In genomic region chr10:43127447-43127846, GRCh38 we compare ENCODE assay signal across 18 cellular contexts. TPM values are rescaled to one million over a fixed set of nuclear protein-coding genes. Genes with fewer than 3 reads are reported as not detected.
A peak's percentile ranks its signal among the peaks of the same experiment; 100 is the strongest.
DNase-seq lines count a peak whose midpoint lies in the region; ATAC-seq and TF ChIP-seq lines count a peak whose summit lies in the region.
"Had no signal": no experiment of that assay in that cellular context is flagged by ENCODE, and none has a peak within 500 bp of the region (broad histone marks: within the 10 kb centered on the region; RNA-seq: fewer than 3 reads in every experiment).

No MANE protein-coding gene starts in this region.

- H3K4me1 ChIP-seq in OCI-LY3 (ENCODE audit: low read length), result peaks cover 14% of the 10 kb centered on the region
- H3K4me1 ChIP-seq: A549 had no signal

- no peaks in the 10 kb centered on the region for H3K36me3 ChIP-seq in OCI-LY3 (replicated peaks; ENCODE audit: low read depth, low read length)

- H3K27me3 Mint-ChIP-seq in activated CD4-positive, alpha-beta T cell treated with anti-CD3 and anti-CD28 coated beads, Interleukin-2, amount 10 ng/mL, durations not matched to agents 7 days and 5 days, result no peaks in the 10 kb centered on the region
- H3K27me3 Mint-ChIP-seq in dendritic cell treated with granulocyte-macrophage colony-stimulating factor and Interleukin-4, amounts not matched to agents 40 ng/mL and 50 ng/mL, for 4 days, result no peaks in the 10 kb centered on the region
- H3K27me3 Mint-ChIP-seq: activated CD4-positive, alpha-beta T cell treated with anti-CD3 and anti-CD28 coated beads for 36 hours; CD8-positive, alpha-beta memory T cell had no signal

- peaks cover 66% of the 10 kb centered on the region for H3K4me1 Mint-ChIP-seq in activated CD4-positive, alpha-beta T cell treated with anti-CD3 and anti-CD28 coated beads, Interleukin-2, amount 10 ng/mL, durations not matched to agents 7 days and 5 days
- peaks cover 86% of the 10 kb centered on the region for H3K4me1 Mint-ChIP-seq in dendritic cell treated with granulocyte-macrophage colony-stimulating factor and Interleukin-4, amounts not matched to agents 40 ng/mL and 50 ng/mL, for 4 days (ENCODE audit: low read depth)

- H3K9ac ChIP-seq in OCI-LY3 (ENCODE audit: low read length), result no peak overlapping the region

- 0 out of 2 replicates have a peak overlapping the region, but pooled peaks have one; percentile 31 for H3K4me3 ChIP-seq in OCI-LY3 (ENCODE audit: low read length)
- H3K4me3 ChIP-seq: A549 had no signal

- no peak for DNase-seq in activated CD4-positive, alpha-beta T cell treated with anti-CD3 and anti-CD28 coated beads, Interleukin-2, amount 10 ng/mL, durations not matched to agents 7 days and 5 days
- no peak for DNase-seq in activated CD4-positive, alpha-beta T cell treated with anti-CD3 and anti-CD28 coated beads for 1 hour
- peak; percentile 15 for DNase-seq in stimulated activated CD8-positive, alpha-beta memory T cell treated with anti-CD3 and anti-CD28 coated beads, Interleukin-4, amount 100 ng/mL, for 48 hours
- no peak for DNase-seq in NCI-H1436 treated with DMSO at 0.1 percent for 48 hours (lab: John Stamatoyannopoulos, UW)
- no peak for DNase-seq in posterior cingulate gyrus
- DNase-seq: activated CD4-positive, alpha-beta T cell treated with anti-CD3 and anti-CD28 coated beads for 36 hours; activated T-cell treated with anti-CD3 and anti-CD28 coated beads, Interleukin-2, amount 50 U/mL, for 4 hours; CD8-positive, alpha-beta memory T cell; cortex of kidney; HFFc6; hypothalamus; naive B cell; NCI-H1930; stimulated activated CD4-positive, alpha-beta T cell treated with anti-CD3 and anti-CD28 coated beads, Interleukin-2, amount 100 ng/mL, for 48 hours had no signal

- no peaks in the 10 kb centered on the region for H3K9me3 ChIP-seq in OCI-LY3 (ENCODE audit: insufficient read depth, low read length)
- H3K9me3 ChIP-seq: A549 had no signal

- H3K9me3 Mint-ChIP-seq in activated CD4-positive, alpha-beta T cell treated with anti-CD3 and anti-CD28 coated beads, Interleukin-2, amount 10 ng/mL, durations not matched to agents 7 days and 5 days, result no peaks in the 10 kb centered on the region
- no peaks in the 10 kb centered on the region for H3K9me3 Mint-ChIP-seq in dendritic cell treated with granulocyte-macrophage colony-stimulating factor and Interleukin-4, amounts not matched to agents 40 ng/mL and 50 ng/mL, for 4 days
- H3K9me3 Mint-ChIP-seq: activated T-cell treated with anti-CD3 and anti-CD28 coated beads, Interleukin-2, amount 50 U/mL, for 4 hours; CD8-positive, alpha-beta memory T cell; HFFc6; naive B cell had no signal

- H3K36me3 Mint-ChIP-seq in activated CD4-positive, alpha-beta T cell treated with anti-CD3 and anti-CD28 coated beads, Interleukin-2, amount 10 ng/mL, durations not matched to agents 7 days and 5 days (ENCODE audit: low read depth), result no peaks in the 10 kb centered on the region
- no peaks in the 10 kb centered on the region for H3K36me3 Mint-ChIP-seq in dendritic cell treated with granulocyte-macrophage colony-stimulating factor and Interleukin-4, amounts not matched to agents 40 ng/mL and 50 ng/mL, for 4 days (ENCODE audit: low read depth)
- H3K36me3 Mint-ChIP-seq: CD8-positive, alpha-beta memory T cell; naive B cell had no signal

- H4K20me1 ChIP-seq in OCI-LY3 (ENCODE audit: insufficient read depth, low read length), result no peaks in the 10 kb centered on the region

- H2AFZ ChIP-seq in OCI-LY3 (ENCODE audit: low read depth, low read length), result no peak overlapping the region

- H3K4me2 ChIP-seq in OCI-LY3 (ENCODE audit: low read length), result peak overlapping the region; percentile 47
- H3K4me2 ChIP-seq: A549 had no signal

- H3K27ac ChIP-seq in OCI-LY3 (ENCODE audit: low read length), result no peak overlapping the region
- H3K27ac ChIP-seq: A549 had no signal

- ATAC-seq in GM19023 (IDR thresholded peaks at IDR 0.05; ENCODE audit: unreplicated experiment), result no peak
- ATAC-seq: A549; activated CD4-positive, alpha-beta T cell treated with anti-CD3 and anti-CD28 coated beads for 36 hours; activated T-cell treated with anti-CD3 and anti-CD28 coated beads, Interleukin-2, amount 50 U/mL, for 4 hours had no signal

- CTCF ChIA-PET in activated CD4-positive, alpha-beta T cell treated with anti-CD3 and anti-CD28 coated beads, Interleukin-2, amount 10 ng/mL, durations not matched to agents 7 days and 5 days (lab: Charles Lee), result no interaction called here

- H3K27ac Mint-ChIP-seq in activated CD4-positive, alpha-beta T cell treated with anti-CD3 and anti-CD28 coated beads, Interleukin-2, amount 10 ng/mL, durations not matched to agents 7 days and 5 days, result peak overlapping the region; percentile 78
- H3K27ac Mint-ChIP-seq in dendritic cell treated with granulocyte-macrophage colony-stimulating factor and Interleukin-4, amounts not matched to agents 40 ng/mL and 50 ng/mL, for 4 days, result peak overlapping the region; percentile 88
- H3K27ac Mint-ChIP-seq: HFFc6 had no signal

- POLR2A ChIA-PET in activated CD4-positive, alpha-beta T cell treated with anti-CD3 and anti-CD28 coated beads, Interleukin-2, amount 10 ng/mL, durations not matched to agents 7 days and 5 days (lab: Charles Lee), result no interaction called here

- H3K27me3 ChIP-seq in OCI-LY3 (ENCODE audit: low read depth, low read length), result 0 out of 2 replicates have a peak, but pooled peaks cover 4% of the 10 kb centered on the region

- intact Hi-C loops in dendritic cell treated with granulocyte-macrophage colony-stimulating factor and Interleukin-4, amounts not matched to agents 40 ng/mL and 50 ng/mL, for 4 days (cut with micrococcal nuclease), result no loop called here
- intact Hi-C loops in posterior cingulate gyrus (cut with DNase I), result no loop called here

- no peaks in the 10 kb centered on the region for H3K79me2 ChIP-seq in OCI-LY3 (ENCODE audit: low read length)

- TF ChIP-seq CTCF in OCI-LY3 (IDR thresholded peaks at IDR 0.05; ENCODE audit: low read depth, low read length), result no peak

- H3K4me3 Mint-ChIP-seq in activated CD4-positive, alpha-beta T cell treated with anti-CD3 and anti-CD28 coated beads, Interleukin-2, amount 10 ng/mL, durations not matched to agents 7 days and 5 days, result no peak overlapping the region
- H3K4me3 Mint-ChIP-seq in dendritic cell treated with granulocyte-macrophage colony-stimulating factor and Interleukin-4, amounts not matched to agents 40 ng/mL and 50 ng/mL, for 4 days, result no peak overlapping the region
- H3K4me3 Mint-ChIP-seq: activated CD4-positive, alpha-beta T cell treated with anti-CD3 and anti-CD28 coated beads for 36 hours; activated T-cell treated with anti-CD3 and anti-CD28 coated beads, Interleukin-2, amount 50 U/mL, for 4 hours; HFFc6 had no signal

RNA-seq across cellular contexts. Expression of gene CSGALNACT2, which starts 10.8 kb away (rescaled TPM):
- total RNA-seq in activated CD4-positive, alpha-beta T cell treated with anti-CD3 and anti-CD28 coated beads, Interleukin-2, amount 10 ng/mL, durations not matched to agents 7 days and 5 days, result 10 to 100 TPM; 36.2 to 41.0 TPM

RNA-seq across cellular contexts. Expression of gene RET, which starts 50.6 kb away (rescaled TPM):
- under 1 TPM; 0.10 TPM for total RNA-seq in activated CD4-positive, alpha-beta T cell treated with anti-CD3 and anti-CD28 coated beads, Interleukin-2, amount 10 ng/mL, durations not matched to agents 7 days and 5 days
